ENCODE assay signal across 1 cellular context in the genomic region with DNA sequence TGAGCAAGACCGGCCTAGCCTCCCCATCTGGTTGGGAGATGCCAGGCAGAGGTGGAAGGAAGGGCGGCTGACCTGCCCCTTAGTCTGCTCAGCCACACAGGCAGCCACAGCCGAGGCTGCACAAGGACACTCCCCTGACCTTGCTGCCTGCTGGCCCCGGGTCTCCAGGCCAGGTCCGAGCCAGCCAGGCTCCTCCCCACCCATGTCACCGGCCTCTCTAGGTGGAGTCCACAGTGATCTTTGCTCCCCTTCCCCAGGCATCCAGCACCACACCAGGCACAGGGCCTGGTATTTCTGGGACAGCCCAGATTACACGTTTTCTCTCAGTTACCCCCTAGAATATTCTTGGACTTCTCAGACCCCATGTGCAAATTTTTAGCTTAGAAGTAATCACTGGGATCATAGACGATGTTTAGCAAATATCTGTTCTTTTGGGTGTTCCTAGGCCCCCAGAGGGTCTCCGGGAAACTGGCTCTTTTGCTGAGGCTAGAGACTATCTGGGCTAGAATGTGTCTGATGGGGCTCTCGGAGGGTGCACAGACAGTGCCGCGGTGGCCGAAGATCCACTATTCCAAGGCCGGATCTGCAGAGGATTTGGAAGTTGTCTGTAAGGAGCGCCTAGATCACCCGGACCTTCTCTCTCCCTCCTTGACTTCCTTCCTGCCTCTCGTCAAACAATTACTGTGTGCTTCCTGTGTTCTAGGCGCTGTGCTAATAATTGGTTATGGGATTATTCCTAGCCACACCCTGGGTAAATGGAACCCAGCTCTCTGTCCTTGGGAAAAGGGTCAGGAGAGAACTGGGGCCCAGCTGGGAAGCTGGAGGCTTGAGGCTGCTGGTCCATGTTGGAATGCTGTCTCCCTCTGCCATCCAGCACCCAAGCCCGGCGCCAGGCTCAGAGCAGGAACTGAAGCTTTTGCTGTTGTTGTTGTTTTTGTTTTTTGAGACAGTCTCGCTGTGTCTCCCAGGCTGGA.
TF ChIP-seq lines count a peak whose summit lies in the region.

No MANE protein-coding gene starts in this region.

TF ChIP-seq in HepG2, 621 proteins besides CTCF, POLR2A, EP300 and RAD21 (continued from another document and continues in another):
- TF ChIP-seq ZFP82 (CRISPR knock-in tag; IDR thresholded peaks at IDR 0.05; ENCODE audit: borderline replicate concordance) = no peak
- TF ChIP-seq ZNF598 (CRISPR knock-in tag; IDR thresholded peaks at IDR 0.05; ENCODE audit: borderline replicate concordance) = peak; percentile 58; the same call in 1 of the 2 replicates
- TF ChIP-seq, protein P1, sequence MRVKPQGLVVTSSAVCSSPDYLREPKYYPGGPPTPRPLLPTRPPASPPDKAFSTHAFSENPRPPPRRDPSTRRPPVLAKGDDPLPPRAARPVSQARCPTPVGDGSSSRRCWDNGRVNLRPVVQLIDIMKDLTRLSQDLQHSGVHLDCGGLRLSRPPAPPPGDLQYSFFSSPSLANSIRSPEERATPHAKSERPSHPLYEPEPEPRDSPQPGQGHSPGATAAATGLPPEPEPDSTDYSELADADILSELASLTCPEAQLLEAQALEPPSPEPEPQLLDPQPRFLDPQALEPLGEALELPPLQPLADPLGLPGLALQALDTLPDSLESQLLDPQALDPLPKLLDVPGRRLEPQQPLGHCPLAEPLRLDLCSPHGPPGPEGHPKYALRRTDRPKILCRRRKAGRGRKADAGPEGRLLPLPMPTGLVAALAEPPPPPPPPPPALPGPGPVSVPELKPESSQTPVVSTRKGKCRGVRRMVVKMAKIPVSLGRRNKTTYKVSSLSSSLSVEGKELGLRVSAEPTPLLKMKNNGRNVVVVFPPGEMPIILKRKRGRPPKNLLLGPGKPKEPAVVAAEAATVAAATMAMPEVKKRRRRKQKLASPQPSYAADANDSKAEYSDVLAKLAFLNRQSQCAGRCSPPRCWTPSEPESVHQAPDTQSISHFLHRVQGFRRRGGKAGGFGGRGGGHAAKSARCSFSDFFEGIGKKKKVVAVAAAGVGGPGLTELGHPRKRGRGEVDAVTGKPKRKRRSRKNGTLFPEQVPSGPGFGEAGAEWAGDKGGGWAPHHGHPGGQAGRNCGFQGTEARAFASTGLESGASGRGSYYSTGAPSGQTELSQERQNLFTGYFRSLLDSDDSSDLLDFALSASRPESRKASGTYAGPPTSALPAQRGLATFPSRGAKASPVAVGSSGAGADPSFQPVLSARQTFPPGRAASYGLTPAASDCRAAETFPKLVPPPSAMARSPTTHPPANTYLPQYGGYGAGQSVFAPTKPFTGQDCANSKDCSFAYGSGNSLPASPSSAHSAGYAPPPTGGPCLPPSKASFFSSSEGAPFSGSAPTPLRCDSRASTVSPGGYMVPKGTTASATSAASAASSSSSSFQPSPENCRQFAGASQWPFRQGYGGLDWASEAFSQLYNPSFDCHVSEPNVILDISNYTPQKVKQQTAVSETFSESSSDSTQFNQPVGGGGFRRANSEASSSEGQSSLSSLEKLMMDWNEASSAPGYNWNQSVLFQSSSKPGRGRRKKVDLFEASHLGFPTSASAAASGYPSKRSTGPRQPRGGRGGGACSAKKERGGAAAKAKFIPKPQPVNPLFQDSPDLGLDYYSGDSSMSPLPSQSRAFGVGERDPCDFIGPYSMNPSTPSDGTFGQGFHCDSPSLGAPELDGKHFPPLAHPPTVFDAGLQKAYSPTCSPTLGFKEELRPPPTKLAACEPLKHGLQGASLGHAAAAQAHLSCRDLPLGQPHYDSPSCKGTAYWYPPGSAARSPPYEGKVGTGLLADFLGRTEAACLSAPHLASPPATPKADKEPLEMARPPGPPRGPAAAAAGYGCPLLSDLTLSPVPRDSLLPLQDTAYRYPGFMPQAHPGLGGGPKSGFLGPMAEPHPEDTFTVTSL (CRISPR knock-in tag; IDR thresholded peaks at IDR 0.05; ENCODE audit: borderline replicate concordance) = peak; percentile 58; the same call in 1 of the 2 replicates
- TF ChIP-seq ZNF451 (CRISPR knock-in tag; IDR thresholded peaks at IDR 0.05) = peak; percentile 79; the same call in 1 of the 2 replicates
- TF ChIP-seq RFXAP (CRISPR knock-in tag; IDR thresholded peaks at IDR 0.05; ENCODE audit: borderline replicate concordance) = no peak
- no peak for TF ChIP-seq ZNF484 (CRISPR knock-in tag; IDR thresholded peaks at IDR 0.05; ENCODE audit: borderline replicate concordance, low read depth)
- TF ChIP-seq, protein P2, sequence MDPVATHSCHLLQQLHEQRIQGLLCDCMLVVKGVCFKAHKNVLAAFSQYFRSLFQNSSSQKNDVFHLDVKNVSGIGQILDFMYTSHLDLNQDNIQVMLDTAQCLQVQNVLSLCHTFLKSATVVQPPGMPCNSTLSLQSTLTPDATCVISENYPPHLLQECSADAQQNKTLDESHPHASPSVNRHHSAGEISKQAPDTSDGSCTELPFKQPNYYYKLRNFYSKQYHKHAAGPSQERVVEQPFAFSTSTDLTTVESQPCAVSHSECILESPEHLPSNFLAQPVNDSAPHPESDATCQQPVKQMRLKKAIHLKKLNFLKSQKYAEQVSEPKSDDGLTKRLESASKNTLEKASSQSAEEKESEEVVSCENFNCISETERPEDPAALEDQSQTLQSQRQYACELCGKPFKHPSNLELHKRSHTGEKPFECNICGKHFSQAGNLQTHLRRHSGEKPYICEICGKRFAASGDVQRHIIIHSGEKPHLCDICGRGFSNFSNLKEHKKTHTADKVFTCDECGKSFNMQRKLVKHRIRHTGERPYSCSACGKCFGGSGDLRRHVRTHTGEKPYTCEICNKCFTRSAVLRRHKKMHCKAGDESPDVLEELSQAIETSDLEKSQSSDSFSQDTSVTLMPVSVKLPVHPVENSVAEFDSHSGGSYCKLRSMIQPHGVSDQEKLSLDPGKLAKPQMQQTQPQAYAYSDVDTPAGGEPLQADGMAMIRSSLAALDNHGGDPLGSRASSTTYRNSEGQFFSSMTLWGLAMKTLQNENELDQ (CRISPR knock-in tag; IDR thresholded peaks at IDR 0.05; ENCODE audit: borderline replicate concordance) = no peak
- TF ChIP-seq, protein P3, sequence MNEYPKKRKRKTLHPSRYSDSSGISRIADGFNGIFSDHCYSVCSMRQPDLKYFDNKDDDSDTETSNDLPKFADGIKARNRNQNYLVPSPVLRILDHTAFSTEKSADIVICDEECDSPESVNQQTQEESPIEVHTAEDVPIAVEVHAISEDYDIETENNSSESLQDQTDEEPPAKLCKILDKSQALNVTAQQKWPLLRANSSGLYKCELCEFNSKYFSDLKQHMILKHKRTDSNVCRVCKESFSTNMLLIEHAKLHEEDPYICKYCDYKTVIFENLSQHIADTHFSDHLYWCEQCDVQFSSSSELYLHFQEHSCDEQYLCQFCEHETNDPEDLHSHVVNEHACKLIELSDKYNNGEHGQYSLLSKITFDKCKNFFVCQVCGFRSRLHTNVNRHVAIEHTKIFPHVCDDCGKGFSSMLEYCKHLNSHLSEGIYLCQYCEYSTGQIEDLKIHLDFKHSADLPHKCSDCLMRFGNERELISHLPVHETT (CRISPR knock-in tag; conservative IDR thresholded peaks at IDR 0.05) = 0 out of 2 replicates have a peak, but pooled peaks have one; percentile 34
- TF ChIP-seq, protein P4, sequence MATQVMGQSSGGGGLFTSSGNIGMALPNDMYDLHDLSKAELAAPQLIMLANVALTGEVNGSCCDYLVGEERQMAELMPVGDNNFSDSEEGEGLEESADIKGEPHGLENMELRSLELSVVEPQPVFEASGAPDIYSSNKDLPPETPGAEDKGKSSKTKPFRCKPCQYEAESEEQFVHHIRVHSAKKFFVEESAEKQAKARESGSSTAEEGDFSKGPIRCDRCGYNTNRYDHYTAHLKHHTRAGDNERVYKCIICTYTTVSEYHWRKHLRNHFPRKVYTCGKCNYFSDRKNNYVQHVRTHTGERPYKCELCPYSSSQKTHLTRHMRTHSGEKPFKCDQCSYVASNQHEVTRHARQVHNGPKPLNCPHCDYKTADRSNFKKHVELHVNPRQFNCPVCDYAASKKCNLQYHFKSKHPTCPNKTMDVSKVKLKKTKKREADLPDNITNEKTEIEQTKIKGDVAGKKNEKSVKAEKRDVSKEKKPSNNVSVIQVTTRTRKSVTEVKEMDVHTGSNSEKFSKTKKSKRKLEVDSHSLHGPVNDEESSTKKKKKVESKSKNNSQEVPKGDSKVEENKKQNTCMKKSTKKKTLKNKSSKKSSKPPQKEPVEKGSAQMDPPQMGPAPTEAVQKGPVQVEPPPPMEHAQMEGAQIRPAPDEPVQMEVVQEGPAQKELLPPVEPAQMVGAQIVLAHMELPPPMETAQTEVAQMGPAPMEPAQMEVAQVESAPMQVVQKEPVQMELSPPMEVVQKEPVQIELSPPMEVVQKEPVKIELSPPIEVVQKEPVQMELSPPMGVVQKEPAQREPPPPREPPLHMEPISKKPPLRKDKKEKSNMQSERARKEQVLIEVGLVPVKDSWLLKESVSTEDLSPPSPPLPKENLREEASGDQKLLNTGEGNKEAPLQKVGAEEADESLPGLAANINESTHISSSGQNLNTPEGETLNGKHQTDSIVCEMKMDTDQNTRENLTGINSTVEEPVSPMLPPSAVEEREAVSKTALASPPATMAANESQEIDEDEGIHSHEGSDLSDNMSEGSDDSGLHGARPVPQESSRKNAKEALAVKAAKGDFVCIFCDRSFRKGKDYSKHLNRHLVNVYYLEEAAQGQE (IDR thresholded peaks at IDR 0.05; ENCODE audit: borderline replicate concordance in 1 of 2, low read depth in 1 of 2, low read length in 2 of 2) = no peak; a peak in 1 of 4 replicates
- TF ChIP-seq, protein P5, sequence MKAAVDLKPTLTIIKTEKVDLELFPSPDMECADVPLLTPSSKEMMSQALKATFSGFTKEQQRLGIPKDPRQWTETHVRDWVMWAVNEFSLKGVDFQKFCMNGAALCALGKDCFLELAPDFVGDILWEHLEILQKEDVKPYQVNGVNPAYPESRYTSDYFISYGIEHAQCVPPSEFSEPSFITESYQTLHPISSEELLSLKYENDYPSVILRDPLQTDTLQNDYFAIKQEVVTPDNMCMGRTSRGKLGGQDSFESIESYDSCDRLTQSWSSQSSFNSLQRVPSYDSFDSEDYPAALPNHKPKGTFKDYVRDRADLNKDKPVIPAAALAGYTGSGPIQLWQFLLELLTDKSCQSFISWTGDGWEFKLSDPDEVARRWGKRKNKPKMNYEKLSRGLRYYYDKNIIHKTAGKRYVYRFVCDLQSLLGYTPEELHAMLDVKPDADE (CRISPR knock-in tag; IDR thresholded peaks at IDR 0.05) = no peak
- 0 out of 2 replicates have a peak, but pooled peaks have one; percentile 12 for TF ChIP-seq SOX13 (IDR thresholded peaks at IDR 0.05)
- TF ChIP-seq SOX13 (CRISPR knock-in tag; conservative IDR thresholded peaks at IDR 0.05 in 1 of 2, IDR thresholded peaks at IDR 0.05 in 1 of 2) = peak in 1 of 2 experiments; percentile 82; a peak in 2 of 4 replicates
- no peak for TF ChIP-seq NONO (IDR thresholded peaks at IDR 0.05)
- peak; percentile 48 for TF ChIP-seq NONO (CRISPR knock-in tag; conservative IDR thresholded peaks at IDR 0.05)
- 0 out of 2 replicates have a peak, but pooled peaks have one; percentile 44 for TF ChIP-seq NRL (CRISPR knock-in tag; IDR thresholded peaks at IDR 0.05; ENCODE audit: borderline replicate concordance)
- no peak for TF ChIP-seq CAMTA2 (CRISPR knock-in tag; IDR thresholded peaks at IDR 0.05; ENCODE audit: borderline replicate concordance)
- TF ChIP-seq ZNF33A (CRISPR knock-in tag; IDR thresholded peaks at IDR 0.05; ENCODE audit: borderline replicate concordance) = no peak
- TF ChIP-seq ZSCAN21 (CRISPR knock-in tag; IDR thresholded peaks at IDR 0.05; ENCODE audit: borderline replicate concordance) = peak; percentile 61; the same call in 1 of the 2 replicates
- no peak for TF ChIP-seq HHEX (CRISPR knock-in tag; IDR thresholded peaks at IDR 0.05)
- TF ChIP-seq, protein P6, sequence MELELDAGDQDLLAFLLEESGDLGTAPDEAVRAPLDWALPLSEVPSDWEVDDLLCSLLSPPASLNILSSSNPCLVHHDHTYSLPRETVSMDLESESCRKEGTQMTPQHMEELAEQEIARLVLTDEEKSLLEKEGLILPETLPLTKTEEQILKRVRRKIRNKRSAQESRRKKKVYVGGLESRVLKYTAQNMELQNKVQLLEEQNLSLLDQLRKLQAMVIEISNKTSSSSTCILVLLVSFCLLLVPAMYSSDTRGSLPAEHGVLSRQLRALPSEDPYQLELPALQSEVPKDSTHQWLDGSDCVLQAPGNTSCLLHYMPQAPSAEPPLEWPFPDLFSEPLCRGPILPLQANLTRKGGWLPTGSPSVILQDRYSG (CRISPR knock-in tag; IDR thresholded peaks at IDR 0.05) = no peak
- TF ChIP-seq KMT2A (CRISPR knock-in tag; IDR thresholded peaks at IDR 0.05) = no peak; the same call in none of the 2 replicates
- no peak for TF ChIP-seq MTF1 (CRISPR knock-in tag; IDR thresholded peaks at IDR 0.05)
- no peak for TF ChIP-seq REPIN1 (CRISPR knock-in tag; IDR thresholded peaks at IDR 0.05; ENCODE audit: borderline replicate concordance, low read depth)
- TF ChIP-seq IKZF4 (CRISPR knock-in tag; IDR thresholded peaks at IDR 0.05; ENCODE audit: borderline replicate concordance, low read depth, not compliant biosample characterization) = peak; percentile 20
- TF ChIP-seq, protein P7, sequence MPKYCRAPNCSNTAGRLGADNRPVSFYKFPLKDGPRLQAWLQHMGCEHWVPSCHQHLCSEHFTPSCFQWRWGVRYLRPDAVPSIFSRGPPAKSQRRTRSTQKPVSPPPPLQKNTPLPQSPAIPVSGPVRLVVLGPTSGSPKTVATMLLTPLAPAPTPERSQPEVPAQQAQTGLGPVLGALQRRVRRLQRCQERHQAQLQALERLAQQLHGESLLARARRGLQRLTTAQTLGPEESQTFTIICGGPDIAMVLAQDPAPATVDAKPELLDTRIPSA (CRISPR knock-in tag; IDR thresholded peaks at IDR 0.05; ENCODE audit: borderline replicate concordance) = no peak
- TF ChIP-seq ZNF30 (CRISPR knock-in tag; IDR thresholded peaks at IDR 0.05) = no peak
- TF ChIP-seq SMARCC2 (IDR thresholded peaks at IDR 0.05) = no peak
- TF ChIP-seq, protein P8, sequence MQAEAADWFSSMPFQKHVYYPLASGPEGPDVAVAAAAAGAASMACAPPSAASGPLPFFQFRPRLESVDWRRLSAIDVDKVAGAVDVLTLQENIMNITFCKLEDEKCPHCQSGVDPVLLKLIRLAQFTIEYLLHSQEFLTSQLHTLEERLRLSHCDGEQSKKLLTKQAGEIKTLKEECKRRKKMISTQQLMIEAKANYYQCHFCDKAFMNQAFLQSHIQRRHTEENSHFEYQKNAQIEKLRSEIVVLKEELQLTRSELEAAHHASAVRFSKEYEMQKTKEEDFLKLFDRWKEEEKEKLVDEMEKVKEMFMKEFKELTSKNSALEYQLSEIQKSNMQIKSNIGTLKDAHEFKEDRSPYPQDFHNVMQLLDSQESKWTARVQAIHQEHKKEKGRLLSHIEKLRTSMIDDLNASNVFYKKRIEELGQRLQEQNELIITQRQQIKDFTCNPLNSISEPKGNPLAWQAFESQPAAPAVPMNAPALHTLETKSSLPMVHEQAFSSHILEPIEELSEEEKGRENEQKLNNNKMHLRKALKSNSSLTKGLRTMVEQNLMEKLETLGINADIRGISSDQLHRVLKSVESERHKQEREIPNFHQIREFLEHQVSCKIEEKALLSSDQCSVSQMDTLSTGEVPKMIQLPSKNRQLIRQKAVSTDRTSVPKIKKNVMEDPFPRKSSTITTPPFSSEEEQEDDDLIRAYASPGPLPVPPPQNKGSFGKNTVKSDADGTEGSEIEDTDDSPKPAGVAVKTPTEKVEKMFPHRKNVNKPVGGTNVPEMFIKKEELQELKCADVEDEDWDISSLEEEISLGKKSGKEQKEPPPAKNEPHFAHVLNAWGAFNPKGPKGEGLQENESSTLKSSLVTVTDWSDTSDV (CRISPR knock-in tag; IDR thresholded peaks at IDR 0.05) = no peak
- no peak for TF ChIP-seq SP1 (IDR thresholded peaks at IDR 0.05)
- TF ChIP-seq SP1 (CRISPR knock-in tag; IDR thresholded peaks at IDR 0.05) = peak; percentile 60; the same call in 1 of the 2 replicates
